Comparison of ENCODE assay signal across 31 cellular contexts in genomic region chr14:70022771-70023445, GRCh38.
"Had no signal": no experiment of that assay in that cellular context is flagged by ENCODE, and none has a peak within 500 bp of the region (broad histone marks: within the 10 kb centered on the region; RNA-seq: fewer than 3 reads in every experiment).

No MANE protein-coding gene starts in this region.

- H3K4me1 ChIP-seq: parathyroid adenoma, uterus had no signal

- H3K27me3 ChIP-seq: neural progenitor cell, right lobe of liver, tibial artery, upper lobe of right lung, uterus had no signal

- FAIRE-seq: islet of Langerhans, kidney had no signal

- ATAC-seq: left colon; left lung; lower lobe of right lung; natural killer cell; psoas muscle; right lobe of liver; stimulated activated naive B cell treated with anti-CD40 and anti-IgM and Interleukin-4, amounts not matched to agents 10 μg/mL and 1 μg/mL and 100 μg/mL, for 72 hours; upper lobe of right lung had no signal

- H3K36me3 Mint-ChIP-seq: immature natural killer cell; mesothelial cell of epicardium; naive B cell; natural killer cell; stimulated activated naive B cell treated with anti-CD40 and anti-IgM and Interleukin-4, amounts not matched to agents 10 μg/mL and 1 μg/mL and 100 μg/mL, for 72 hours had no signal

- H3K4me3 ChIP-seq: left lung, lower lobe of right lung, neural progenitor cell, psoas muscle, right lobe of liver, smooth muscle cell, suprapubic skin, thoracic aorta, tibial artery, upper lobe of right lung, uterus had no signal

- H3K9me3 ChIP-seq: left lung, lower lobe of right lung, neutrophil, psoas muscle, right lobe of liver, suprapubic skin, thoracic aorta, tibial artery, upper lobe of right lung, uterus had no signal

- H3K36me3 ChIP-seq: left lung, lower lobe of right lung, neutrophil, suprapubic skin, thoracic aorta, upper lobe of right lung, uterus had no signal

- H3K9me3 Mint-ChIP-seq: immature natural killer cell; mesothelial cell of epicardium; naive B cell; natural killer cell; nephron progenitor cell; neural progenitor cell; stimulated activated naive B cell treated with anti-CD40 and anti-IgM and Interleukin-4, amounts not matched to agents 10 μg/mL and 1 μg/mL and 100 μg/mL, for 72 hours; stimulated activated naive CD8-positive, alpha-beta T cell treated with anti-CD3 and anti-CD28 coated beads, Interleukin-15, Interleukin-2, amounts not matched to agents 100 ng/mL and 50 ng/mL, for 24 hours had no signal

- H3K4me3 Mint-ChIP-seq: immature natural killer cell; mesothelial cell of epicardium; naive B cell; natural killer cell; nephron progenitor cell; neural progenitor cell; stimulated activated naive B cell treated with anti-CD40 and anti-IgM and Interleukin-4, amounts not matched to agents 10 μg/mL and 1 μg/mL and 100 μg/mL, for 72 hours; stimulated activated naive CD8-positive, alpha-beta T cell treated with anti-CD3 and anti-CD28 coated beads, Interleukin-15, Interleukin-2, amounts not matched to agents 100 ng/mL and 50 ng/mL, for 24 hours had no signal

- H3K4me2 ChIP-seq: neural progenitor cell, smooth muscle cell had no signal

- H2AFZ ChIP-seq: neural progenitor cell, parathyroid adenoma had no signal

- H3K27ac ChIP-seq: left lung, lower lobe of right lung, neural progenitor cell, neutrophil, parathyroid adenoma, psoas muscle, right lobe of liver, suprapubic skin, thoracic aorta, tibial artery, upper lobe of right lung, uterus had no signal

- H3K27me3 Mint-ChIP-seq: stimulated activated naive CD8-positive, alpha-beta T cell treated with anti-CD3 and anti-CD28 coated beads, Interleukin-15, Interleukin-2, amounts not matched to agents 100 ng/mL and 50 ng/mL, for 24 hours had no signal

- H3K27ac Mint-ChIP-seq: immature natural killer cell; mesothelial cell of epicardium; naive B cell; natural killer cell; nephron progenitor cell; neural progenitor cell; stimulated activated naive B cell treated with anti-CD40 and anti-IgM and Interleukin-4, amounts not matched to agents 10 μg/mL and 1 μg/mL and 100 μg/mL, for 72 hours; stimulated activated naive CD8-positive, alpha-beta T cell treated with anti-CD3 and anti-CD28 coated beads, Interleukin-15, Interleukin-2, amounts not matched to agents 100 ng/mL and 50 ng/mL, for 24 hours had no signal

- DNase-seq: hypothalamus; immature natural killer cell; kidney; left colon; left lung; lower lobe of right lung; mesendoderm; naive B cell; natural killer cell; nephron progenitor cell; occipital lobe; psoas muscle; right lobe of liver; stimulated activated CD4-positive, alpha-beta T cell treated with anti-CD3 and anti-CD28 coated beads, Interleukin-1b, Interleukin-23, amount 100 ng/mL, for 48 hours; stimulated activated CD4-positive, alpha-beta T cell treated with anti-CD3 and anti-CD28 coated beads, Interleukin-2, amount 100 ng/mL, for 48 hours; stimulated activated CD4-positive, alpha-beta T cell treated with anti-CD3 and anti-CD28 coated beads, Interleukin-4, amount 100 ng/mL, for 4 hours; stimulated activated CD8-positive, alpha-beta memory T cell treated with anti-CD3 and anti-CD28 coated beads, Interleukin-4, amount 100 ng/mL, for 48 hours; stimulated activated naive B cell treated with anti-CD40 and anti-IgM and Interleukin-4, amounts not matched to agents 10 μg/mL and 1 μg/mL and 100 μg/mL, for 72 hours; tibial artery; trophoblast cell; upper lobe of right lung; uterus had no signal

- H3K79me2 ChIP-seq: parathyroid adenoma had no signal

- H3K9ac ChIP-seq: neural progenitor cell, parathyroid adenoma had no signal
